9 cellular contexts compared by ENCODE assay signal in the genomic region with DNA sequence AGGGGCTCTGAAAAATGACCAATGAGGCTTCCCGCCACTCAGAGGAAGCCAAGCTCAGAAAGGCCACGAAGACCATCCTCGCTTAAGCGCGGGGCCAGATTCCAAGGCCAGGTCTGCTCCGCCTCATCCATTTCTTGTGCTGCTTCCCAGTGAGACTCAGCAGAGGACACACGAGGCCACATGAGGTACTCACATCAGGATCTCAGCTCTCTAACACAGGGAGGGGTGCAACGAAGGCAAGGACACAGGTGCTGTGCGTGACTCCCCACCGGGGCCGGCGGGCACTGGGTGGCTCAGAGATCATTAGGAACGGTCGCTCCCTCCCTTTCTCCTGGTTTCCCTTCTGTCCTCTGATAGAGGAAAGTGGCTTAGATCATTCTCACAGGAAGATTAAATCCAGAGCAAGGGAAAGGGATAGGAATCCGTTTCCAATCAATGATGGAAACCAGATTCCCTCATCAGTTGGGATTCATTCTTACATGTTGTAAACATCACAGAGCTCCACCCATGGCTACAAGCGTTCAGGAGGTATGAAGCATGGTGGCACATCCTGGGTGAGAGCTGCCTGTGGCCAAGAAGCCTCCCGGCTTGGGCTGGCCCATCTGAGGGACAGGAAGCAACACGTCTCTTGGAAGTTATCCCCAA. TPM values are rescaled to one million over a fixed set of nuclear protein-coding genes. Genes with fewer than 3 reads are reported as not detected.
DNase-seq lines count a peak whose midpoint lies in the region; ATAC-seq and TF ChIP-seq lines count a peak whose summit lies in the region.
"Had no signal": no experiment of that assay in that cellular context is flagged by ENCODE, and none has a peak within 500 bp of the region (broad histone marks: within the 10 kb centered on the region; RNA-seq: fewer than 3 reads in every experiment).

No MANE protein-coding gene starts in this region.

- H3K4me3 ChIP-seq in thoracic aorta = no peak overlapping the region

- peak overlapping the region; percentile 63 for H3K27ac ChIP-seq in caudate nucleus (ENCODE audit: low read depth, low read length)
- H3K27ac ChIP-seq in thoracic aorta = peak overlapping the region; percentile 82 to 88

- no peaks in the 10 kb centered on the region for H3K27me3 ChIP-seq in thoracic aorta (replicated peaks; ENCODE audit: insufficient read depth)

- no peak for ATAC-seq in thoracic aorta (ENCODE audit: insufficient number of reproducible peaks, low FRiP score, low read depth)
- ATAC-seq in GM18511 (IDR thresholded peaks at IDR 0.05; ENCODE audit: unreplicated experiment) = no peak

- no peaks in the 10 kb centered on the region for H3K27me3 Mint-ChIP-seq in activated CD4-positive, alpha-beta T cell treated with anti-CD3 and anti-CD28 coated beads, Interleukin-2, amount 10 ng/mL, durations not matched to agents 7 days and 5 days
- no peaks in the 10 kb centered on the region for H3K27me3 Mint-ChIP-seq in mesothelial cell of epicardium (ENCODE audit: low read depth)

- H3K4me1 Mint-ChIP-seq in activated CD4-positive, alpha-beta T cell treated with anti-CD3 and anti-CD28 coated beads, Interleukin-2, amount 10 ng/mL, durations not matched to agents 7 days and 5 days = peaks cover 78% of the 10 kb centered on the region
- peaks cover 65% of the 10 kb centered on the region for H3K4me1 Mint-ChIP-seq in mesothelial cell of epicardium

- H3K27ac Mint-ChIP-seq in activated CD4-positive, alpha-beta T cell treated with anti-CD3 and anti-CD28 coated beads, Interleukin-2, amount 10 ng/mL, durations not matched to agents 7 days and 5 days = peak overlapping the region; percentile 5
- peak overlapping the region; percentile 51 for H3K27ac Mint-ChIP-seq in mesothelial cell of epicardium

- H3K9me3 Mint-ChIP-seq in activated CD4-positive, alpha-beta T cell treated with anti-CD3 and anti-CD28 coated beads, Interleukin-2, amount 10 ng/mL, durations not matched to agents 7 days and 5 days = no peaks in the 10 kb centered on the region
- no peaks in the 10 kb centered on the region for H3K9me3 Mint-ChIP-seq in mesothelial cell of epicardium

- peaks cover 38% of the 10 kb centered on the region for H3K36me3 Mint-ChIP-seq in activated CD4-positive, alpha-beta T cell treated with anti-CD3 and anti-CD28 coated beads, Interleukin-2, amount 10 ng/mL, durations not matched to agents 7 days and 5 days (ENCODE audit: low read depth)
- H3K36me3 Mint-ChIP-seq in mesothelial cell of epicardium = no peaks in the 10 kb centered on the region

- no peaks in the 10 kb centered on the region for H3K9me3 ChIP-seq in thoracic aorta

- peaks cover 95 to 100% of the 10 kb centered on the region in 2 donors for H3K4me1 ChIP-seq in thoracic aorta (ENCODE audit: control insufficient read depth in 1 of 2, low read depth in 2 of 2)

- CTCF ChIA-PET in activated CD4-positive, alpha-beta T cell treated with anti-CD3 and anti-CD28 coated beads, Interleukin-2, amount 10 ng/mL, durations not matched to agents 7 days and 5 days (lab: Charles Lee) = interaction anchor here (1.0 kb wide), 1 partner anchor 54 kb away, joined by 3 read pairs; no protein-coding TSS in a partner anchor

- no peaks in the 10 kb centered on the region for H3K36me3 ChIP-seq in thoracic aorta

- POLR2A ChIA-PET in activated CD4-positive, alpha-beta T cell treated with anti-CD3 and anti-CD28 coated beads, Interleukin-2, amount 10 ng/mL, durations not matched to agents 7 days and 5 days (lab: Charles Lee) = no interaction called here

- no peak for TF ChIP-seq CTCF in mesothelial cell of epicardium (IDR thresholded peaks at IDR 0.05; ENCODE audit: unreplicated experiment)
- TF ChIP-seq CTCF in thoracic aorta (IDR thresholded peaks at IDR 0.05) = no peak

- no peak for DNase-seq in activated CD4-positive, alpha-beta T cell treated with anti-CD3 and anti-CD28 coated beads, Interleukin-2, amount 10 ng/mL, durations not matched to agents 7 days and 5 days
- DNase-seq in activated CD4-positive, alpha-beta T cell treated with anti-CD3 and anti-CD28 coated beads for 48 hours = no peak
- DNase-seq in caudate nucleus (lab: John Stamatoyannopoulos, UW) = no peak
- no peak for DNase-seq in mesothelial cell of epicardium (ENCODE audit: low spot score in 2 of 2, unreplicated experiment in 2 of 2)
- DNase-seq in thoracic aorta (ENCODE audit: low spot score) = no peak
- DNase-seq in LoVo (ENCODE audit: low spot score) = no peak
- no peak for DNase-seq in OCI-M1 (lab: John Stamatoyannopoulos, UW)
- DNase-seq: activated CD4-positive, CD25-positive, alpha-beta regulatory T cell treated with anti-CD3 and anti-CD28 coated beads, Interleukin-2, amount 50 U/mL, for 72 hours had no signal

- no peak overlapping the region for H3K4me3 Mint-ChIP-seq in activated CD4-positive, alpha-beta T cell treated with anti-CD3 and anti-CD28 coated beads, Interleukin-2, amount 10 ng/mL, durations not matched to agents 7 days and 5 days
- no peak overlapping the region for H3K4me3 Mint-ChIP-seq in mesothelial cell of epicardium

RNA-seq across cellular contexts. Expression of a gene that starts 46.7 kb away (rescaled TPM):
- total RNA-seq in activated CD4-positive, alpha-beta T cell treated with anti-CD3 and anti-CD28 coated beads, Interleukin-2, amount 10 ng/mL, durations not matched to agents 7 days and 5 days = 100 to 1,000 TPM; 529 to 567 TPM
- total RNA-seq in mesothelial cell of epicardium (192 to 209 TPM (median 204 TPM) in 3 replicates), thoracic aorta (100 to 1,000 TPM; 119 to 174 TPM)
